In the genomic region with DNA sequence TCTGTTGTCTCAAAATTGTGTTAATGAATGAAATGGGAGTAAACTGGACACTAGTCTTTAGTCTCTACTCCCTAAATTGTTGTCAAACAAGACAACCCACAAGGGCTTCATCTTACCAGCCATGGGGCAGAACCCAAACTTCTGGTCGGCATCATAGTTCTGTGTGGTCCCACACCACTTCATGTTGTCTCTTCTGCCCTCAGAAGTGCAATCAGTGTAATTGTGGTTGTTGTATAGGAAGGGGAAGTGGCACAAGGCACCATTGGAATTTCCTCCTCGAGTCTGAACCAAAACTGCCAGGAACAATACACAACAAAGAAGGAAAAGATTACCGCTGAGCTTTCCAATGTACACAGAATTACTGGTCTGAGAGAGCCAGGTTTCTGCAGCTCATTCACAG, we compare ENCODE assay signal across 23 cellular contexts. TPM values are rescaled to one million over a fixed set of nuclear protein-coding genes. Genes with fewer than 3 reads are reported as not detected.
DNase-seq lines count a peak whose midpoint lies in the region; ATAC-seq and TF ChIP-seq lines count a peak whose summit lies in the region.
"Had no signal": no experiment of that assay in that cellular context is flagged by ENCODE, and none has a peak within 500 bp of the region (broad histone marks: within the 10 kb centered on the region; RNA-seq: fewer than 3 reads in every experiment).

No MANE protein-coding gene starts in this region.

- H3K36me3 Mint-ChIP-seq in stimulated activated effector memory CD8-positive, alpha-beta T cell treated with anti-CD3 and anti-CD28 coated beads, Interleukin-12 subunit alpha, Interleukin-12 subunit beta, amount 100 ng/mL, for 72 hours: no peaks in the 10 kb centered on the region
- H3K36me3 Mint-ChIP-seq: CD4-positive, CD25-positive, alpha-beta regulatory T cell had no signal

- no peak overlapping the region for H3K4me3 Mint-ChIP-seq in stimulated activated effector memory CD8-positive, alpha-beta T cell treated with anti-CD3 and anti-CD28 coated beads, Interleukin-12 subunit alpha, Interleukin-12 subunit beta, amount 100 ng/mL, for 72 hours
- H3K4me3 Mint-ChIP-seq: CD4-positive, CD25-positive, alpha-beta regulatory T cell; mesothelial cell of epicardium; nephron had no signal

- no peak overlapping the region for H3K4me3 ChIP-seq in BLaER1 treated with 17β-estradiol and CSF1 and Interleukin-3, amounts not matched to agents 10 nM and 100 nM
- H3K4me3 ChIP-seq in prostate gland (no peak overlapping the region), transverse colon (no peak overlapping the region)
- H3K4me3 ChIP-seq: body of pancreas, GM12878, PC-9 had no signal

- in situ Hi-C loops in transverse colon (cut with MboI; ENCODE audit: low pct_ligation_motif_present in 1 of 4, low pct_unique_long_range_greater_than_20kb in 1 of 4, low sequenced_read_pairs in 3 of 4): no loop called here

- H4K20me1 ChIP-seq in BLaER1 treated with 17β-estradiol and CSF1 and Interleukin-3, amounts not matched to agents 10 nM and 100 nM: peaks cover 0 to 75% (median 0%) of the 10 kb centered on the region in 11 experiments; a peak in 6 of 22 replicates

- peaks cover 0 to 99% (median 6%) of the 10 kb centered on the region in 11 experiments; a peak in 11 of 22 replicates for H3K36me3 ChIP-seq in BLaER1 treated with 17β-estradiol and CSF1 and Interleukin-3, amounts not matched to agents 10 nM and 100 nM
- no peaks in the 10 kb centered on the region for H3K36me3 ChIP-seq in prostate gland
- peaks cover 0 to 7% (median 3%) of the 10 kb centered on the region in 4 donors for H3K36me3 ChIP-seq in transverse colon

- H3K9me3 ChIP-seq in BLaER1 treated with 17β-estradiol and CSF1 and Interleukin-3, amounts not matched to agents 10 nM and 100 nM (replicated peaks in 1 of 11): 0 out of 22 replicates have a peak, but pooled peaks cover 0 to 3% (median 0%) of the 10 kb centered on the region in 11 experiments
- H3K9me3 ChIP-seq in prostate gland (no peaks in the 10 kb centered on the region), transverse colon (no peaks in the 10 kb centered on the region)
- H3K9me3 ChIP-seq: body of pancreas had no signal

- TF ChIP-seq POLR2A in prostate gland (IDR thresholded peaks at IDR 0.05) (no peak), transverse colon (IDR thresholded peaks at IDR 0.05) (no peak)

- intact Hi-C loops in prostate gland (cut with DNase I): no loop called here
- intact Hi-C loops in transverse colon (cut with DNase I; ENCODE audit: low total_unique reads): no loop called here

- TF ChIP-seq CTCF in prostate gland (IDR thresholded peaks at IDR 0.05) (no peak), transverse colon (IDR thresholded peaks at IDR 0.05) (no peak)

- no peaks in the 10 kb centered on the region for H3K4me1 Mint-ChIP-seq in stimulated activated effector memory CD8-positive, alpha-beta T cell treated with anti-CD3 and anti-CD28 coated beads, Interleukin-12 subunit alpha, Interleukin-12 subunit beta, amount 100 ng/mL, for 72 hours
- H3K4me1 Mint-ChIP-seq: CD4-positive, CD25-positive, alpha-beta regulatory T cell; nephron had no signal

- no peak overlapping the region; a peak in 1 of 22 replicates for H3K9ac ChIP-seq in BLaER1 treated with 17β-estradiol and CSF1 and Interleukin-3, amounts not matched to agents 10 nM and 100 nM
- H3K9ac ChIP-seq: KMS-11 had no signal

- no peaks in the 10 kb centered on the region for H3K27me3 ChIP-seq in BLaER1 treated with 17β-estradiol and CSF1 and Interleukin-3, amounts not matched to agents 10 nM and 100 nM
- H3K27me3 ChIP-seq in prostate gland (replicated peaks; ENCODE audit: insufficient read depth) (no peaks in the 10 kb centered on the region), transverse colon (no peaks in the 10 kb centered on the region)
- H3K27me3 ChIP-seq: body of pancreas had no signal

- H3K4me1 ChIP-seq in BLaER1 treated with 17β-estradiol and CSF1 and Interleukin-3, amounts not matched to agents 10 nM and 100 nM: peaks cover 0 to 25% (median 8%) of the 10 kb centered on the region in 10 experiments; a peak in 15 of 20 replicates
- H3K4me1 ChIP-seq in prostate gland (replicated peaks): no peaks in the 10 kb centered on the region
- no peaks in the 10 kb centered on the region for H3K4me1 ChIP-seq in transverse colon

- 51% methylated on average over 3 of the region's 3 CpGs for WGBS in prostate gland
- 53 to 71% methylated on average over 1 to 3 of the region's 3 CpGs for WGBS in transverse colon (ENCODE audit: low coverage in 1 of 2), 2 donors

- H3K27ac Mint-ChIP-seq in stimulated activated effector memory CD8-positive, alpha-beta T cell treated with anti-CD3 and anti-CD28 coated beads, Interleukin-12 subunit alpha, Interleukin-12 subunit beta, amount 100 ng/mL, for 72 hours: no peak overlapping the region
- H3K27ac Mint-ChIP-seq: CD4-positive, CD25-positive, alpha-beta regulatory T cell; mesothelial cell of epicardium; nephron had no signal

- DNase-seq in astrocyte of the hippocampus (ENCODE audit: low read depth, low spot score): peak; percentile 40
- DNase-seq in fibroblast of peridontal ligament (ENCODE audit: extremely low read depth): peak; percentile 53
- DNase-seq in prostate gland (ENCODE audit: low spot score): peak; percentile 28
- no peak for DNase-seq in stimulated activated effector memory CD8-positive, alpha-beta T cell treated with anti-CD3 and anti-CD28 coated beads, Interleukin-12 subunit alpha, Interleukin-12 subunit beta, amount 100 ng/mL, for 72 hours (ENCODE audit: low spot score in 2 of 2)
- no peak for DNase-seq in transverse colon
- DNase-seq in anterior cingulate cortex (lab: John Stamatoyannopoulos, UW): no peak
- DNase-seq: activated CD4-positive, alpha-beta T cell treated with anti-CD3 and anti-CD28 coated beads for 48 hours; activated naive CD4-positive, alpha-beta T cell treated with anti-CD3 and anti-CD28 coated beads, Interleukin-2, amount 50 U/mL, for 16 hours; body of pancreas; CD4-positive, CD25-positive, alpha-beta regulatory T cell; cortex of kidney; DMS53; left colon; NCI-H2029; NCI-H226; PC-9; stimulated activated CD8-positive, alpha-beta memory T cell treated with anti-CD3 and anti-CD28 coated beads, Interleukin-4, amount 100 ng/mL, for 48 hours had no signal

- TF ChIP-seq EP300 in transverse colon (IDR thresholded peaks at IDR 0.05; ENCODE audit: low read depth): no peak

- H3K27ac ChIP-seq in BLaER1 treated with 17β-estradiol and CSF1 and Interleukin-3, amounts not matched to agents 10 nM and 100 nM: no peak overlapping the region
- no peak overlapping the region for H3K27ac ChIP-seq in prostate gland
- H3K27ac ChIP-seq in transverse colon: no peak overlapping the region
- H3K27ac ChIP-seq: body of pancreas, KMS-11, PC-9 had no signal

- no peaks in the 10 kb centered on the region for H3K9me3 Mint-ChIP-seq in stimulated activated effector memory CD8-positive, alpha-beta T cell treated with anti-CD3 and anti-CD28 coated beads, Interleukin-12 subunit alpha, Interleukin-12 subunit beta, amount 100 ng/mL, for 72 hours
- H3K9me3 Mint-ChIP-seq: mesothelial cell of epicardium, nephron had no signal

- peak overlapping the region in 8 of 11 experiments; percentile 9 to 51 (median 42); a peak in 14 of 22 replicates for H3K4me2 ChIP-seq in BLaER1 treated with 17β-estradiol and CSF1 and Interleukin-3, amounts not matched to agents 10 nM and 100 nM
- H3K4me2 ChIP-seq: KMS-11, PC-9 had no signal

- no peak for ATAC-seq in stimulated activated effector memory CD8-positive, alpha-beta T cell treated with anti-CD3 and anti-CD28 coated beads, Interleukin-12 subunit alpha, Interleukin-12 subunit beta, amount 100 ng/mL, for 72 hours
- ATAC-seq in GM18511 (IDR thresholded peaks at IDR 0.05; ENCODE audit: unreplicated experiment): no peak
- ATAC-seq: body of pancreas, GM12878, left colon had no signal

RNA-seq across cellular contexts. Expression of gene FN1, which starts 12.6 kb away (rescaled TPM):
- total RNA-seq in prostate gland (100 to 1,000 TPM in 1 of 2 donors, 10 to 100 TPM in 1; 84.2 to 257 TPM), transverse colon (100 to 1,000 TPM; 169 to 686 (median 215) TPM)

Comparison
In these comparisons a context has a peak if more than half of its experiments do, and no peak if none do; other contexts are left out.
1. DNase-seq: peak in astrocyte of the hippocampus (single experiment), fibroblast of peridontal ligament (single experiment) and prostate gland (single experiment); none in stimulated activated effector memory CD8-positive, alpha-beta T cell treated with anti-CD3 and anti-CD28 coated beads, Interleukin-12 subunit alpha, Interleukin-12 subunit beta, amount 100 ng/mL, for 72 hours (0 of 2), transverse colon (single experiment) and anterior cingulate cortex (0 of 58).